Comparison of ENCODE assay signal across 1 cellular context in genomic region chr19:11539495-11540365, GRCh38.
TF ChIP-seq lines count a peak whose summit lies in the region.

No MANE protein-coding gene starts in this region.

TF ChIP-seq in K562, 482 proteins besides CTCF, POLR2A, EP300 and RAD21 (continued from another document):
- TF ChIP-seq ZBTB40 (IDR thresholded peaks at IDR 0.05) (no peak), ZBTB40 (CRISPR knock-in tag; IDR thresholded peaks at IDR 0.05) (no peak), ZNF398 (CRISPR knock-in tag; IDR thresholded peaks at IDR 0.05) (no peak), ZNF274 (IDR thresholded peaks at IDR 0.05; ENCODE audit: borderline replicate concordance, low read depth, low read length) (no peak), POLR2H (tag; IDR thresholded peaks at IDR 0.05; ENCODE audit: low read depth) (no peak), KDM4B (IDR thresholded peaks at IDR 0.05; ENCODE audit: borderline replicate concordance in 2 of 2, low read depth in 1 of 2) (no peak), ZNF175 (CRISPR knock-in tag; IDR thresholded peaks at IDR 0.05; ENCODE audit: low read depth) (no peak), NR2C2 (CRISPR knock-in tag; IDR thresholded peaks at IDR 0.05) (no peak), NR2C2 (tag; IDR thresholded peaks at IDR 0.05) (no peak), ZBTB34 (CRISPR knock-in tag; IDR thresholded peaks at IDR 0.05) (no peak), ZNF764 (CRISPR knock-in tag; IDR thresholded peaks at IDR 0.05; ENCODE audit: low read depth) (no peak), CTBP1 (IDR thresholded peaks at IDR 0.05; ENCODE audit: borderline replicate concordance) (peak; percentile 36; the same call in 1 of the 2 replicates), ZBED1 (IDR thresholded peaks at IDR 0.05) (no peak), ERF (CRISPR knock-in tag; IDR thresholded peaks at IDR 0.05) (no peak), UBTF (IDR thresholded peaks at IDR 0.05; ENCODE audit: borderline replicate concordance in 1 of 2, low read depth in 2 of 2, low read length in 2 of 2) (peak in 1 of 2 experiments; percentile 61; a peak in 1 of 4 replicates), DPF2 (IDR thresholded peaks at IDR 0.05) (peak; percentile 43), KLF1 (tag; IDR thresholded peaks at IDR 0.05) (no peak), GATAD2A (IDR thresholded peaks at IDR 0.05) (0 out of 2 replicates have a peak, but pooled peaks have one; percentile 30), ZC3H11A (IDR thresholded peaks at IDR 0.05; ENCODE audit: low read depth, low read length) (no peak), EGR1 (conservative IDR thresholded peaks at IDR 0.05) (peak; percentile 13; the same call in 1 of the 2 replicates), SRF (CRISPR knock-in tag; IDR thresholded peaks at IDR 0.05) (peak; percentile 50 to 96; a peak in 3 of 4 replicates), RBM17 (IDR thresholded peaks at IDR 0.05; ENCODE audit: borderline replicate concordance, low read depth, low read length) (no peak), THRAP3 (IDR thresholded peaks at IDR 0.05; ENCODE audit: borderline replicate concordance) (no peak), MNT (conservative IDR thresholded peaks at IDR 0.05) (0 out of 4 replicates have a peak, but pooled peaks of 1 of the 2 experiments have one; percentile 44), ELF4 (CRISPR knock-in tag; IDR thresholded peaks at IDR 0.05) (no peak), ZNF512 (tag; IDR thresholded peaks at IDR 0.05) (no peak), MBD1 (CRISPR knock-in tag; IDR thresholded peaks at IDR 0.05) (no peak), NRF1 (conservative IDR thresholded peaks at IDR 0.05 in 1 of 2, IDR thresholded peaks at IDR 0.05 in 1 of 2) (peak; percentile 39 to 58; a peak in 3 of 4 replicates), KAT2B (IDR thresholded peaks at IDR 0.05; ENCODE audit: low read depth, low read length) (no peak), RBM15 (IDR thresholded peaks at IDR 0.05; ENCODE audit: insufficient read depth, low read length) (no peak), SP2 (IDR thresholded peaks at IDR 0.05; ENCODE audit: extremely low read depth, low read depth, low read length, poor library complexity, severe bottlenecking) (no peak), ETV5 (CRISPR knock-in tag; IDR thresholded peaks at IDR 0.05; ENCODE audit: low read depth) (no peak), SNAPC5 (CRISPR knock-in tag; IDR thresholded peaks at IDR 0.05) (no peak), TEAD2 (tag; IDR thresholded peaks at IDR 0.05) (no peak)
